8 cellular contexts compared by ENCODE assay signal in the genomic region with DNA sequence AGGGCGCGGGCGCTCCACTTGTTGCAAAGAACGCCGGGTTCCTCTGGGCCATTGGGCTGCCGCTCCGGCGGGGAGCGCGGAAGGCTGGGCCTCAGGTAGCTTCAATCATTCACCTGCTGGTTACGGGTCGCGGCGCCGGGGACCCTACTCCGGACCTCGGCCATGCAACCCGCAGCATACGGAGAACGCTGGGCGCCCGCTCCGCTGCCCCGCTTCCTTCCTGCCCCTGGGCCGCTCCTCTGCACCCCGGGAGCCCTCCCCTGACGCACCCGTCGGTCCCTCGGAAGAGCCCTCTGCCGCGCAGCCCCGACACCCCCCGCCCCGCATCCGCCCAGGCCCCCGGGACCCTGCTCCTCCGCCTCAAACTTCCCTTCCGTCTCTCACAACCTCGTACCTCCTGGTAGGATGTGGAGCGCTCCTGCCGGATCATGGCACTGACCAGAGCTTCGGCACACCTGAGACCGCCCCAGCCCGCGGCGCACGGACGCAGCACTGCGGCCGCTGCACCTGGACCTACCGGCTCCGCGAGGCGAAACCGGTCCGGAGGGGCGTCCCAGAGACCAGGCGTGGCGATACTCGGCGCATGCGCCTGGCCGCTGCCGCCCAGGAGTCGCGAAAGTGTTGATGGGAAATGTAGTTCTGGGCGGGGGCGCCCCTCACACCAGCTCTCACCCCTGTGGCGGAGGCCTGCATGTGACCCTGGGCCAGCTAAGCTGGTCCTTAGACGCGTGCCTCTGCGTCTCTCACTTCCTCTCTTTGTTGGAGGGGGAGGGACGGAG. TPM values are rescaled to one million over a fixed set of nuclear protein-coding genes. Genes with fewer than 3 reads are reported as not detected.
DNase-seq lines count a peak whose midpoint lies in the region; ATAC-seq, FAIRE-seq and TF ChIP-seq lines count a peak whose summit lies in the region.

PACC1 (minus strand) TSS at position 559 of the 779 bp plus-strand sequence; CDS start at position 430, 129 bp downstream.

- H3K4me3 ChIP-seq in pancreas, result peak within 1 kb of the TSS; percentile 73 to 95 (median 82)
- H3K4me3 ChIP-seq in tibial artery, result peak within 1 kb of the TSS; percentile 72 to 93

- no peak for FAIRE-seq in pancreas (lab: Jason Lieb, UNC)

- H3K27ac Mint-ChIP-seq in activated naive CD8-positive, alpha-beta T cell, result peak within 1 kb of the TSS; percentile 95

- intact Hi-C loops in Right ventricle myocardium inferior (cut with DNase I) (no loop called here), pancreas (cut with DNase I) (no loop called here), tibial artery (cut with DNase I; ENCODE audit: low total_unique reads) (no loop called here)

- peak; percentile 88 for TF ChIP-seq POLR2A in GM10847 (IDR thresholded peaks at IDR 0.05; ENCODE audit: extremely low read depth, insufficient read length)

- peaks cover 8% of the 10 kb centered on the region for H3K36me3 Mint-ChIP-seq in activated naive CD8-positive, alpha-beta T cell

- peak; percentile 80 for DNase-seq in NCI-H1048 (lab: John Stamatoyannopoulos, UW)
- peak; percentile 100 for DNase-seq in SKM-1 treated with dmso at 0.1 percent for 144 hours (lab: John Stamatoyannopoulos, UW; ENCODE audit: unreplicated experiment)
- peak; percentile 94 for DNase-seq in Right ventricle myocardium inferior (ENCODE audit: missing footprints)
- DNase-seq in pancreas, result peak; percentile 86 to 97 (median 89)
- peak; percentile 87 to 92 for DNase-seq in tibial artery

- H3K27me3 Mint-ChIP-seq in activated naive CD8-positive, alpha-beta T cell, result no peaks in the 10 kb centered on the region

- peak within 1 kb of the TSS; percentile 99 for H3K4me3 Mint-ChIP-seq in activated naive CD8-positive, alpha-beta T cell

- H3K4me1 ChIP-seq in pancreas (peaks cover 0 to 6% (median 0%) of the 10 kb centered on the region in 3 donors), tibial artery (peaks cover 0 to 12% (median 7%) of the 10 kb centered on the region in 4 donors)

- no peaks in the 10 kb centered on the region for H3K9me3 ChIP-seq in pancreas
- no peaks in the 10 kb centered on the region for H3K9me3 ChIP-seq in tibial artery

- peaks cover 39% of the 10 kb centered on the region for H3K4me1 Mint-ChIP-seq in activated naive CD8-positive, alpha-beta T cell (ENCODE audit: low read depth)

- no peaks in the 10 kb centered on the region for H3K36me3 ChIP-seq in pancreas
- H3K36me3 ChIP-seq in tibial artery, result peaks cover 0 to 23% (median 12%) of the 10 kb centered on the region in 3 donors

- TF ChIP-seq CTCF in pancreas (IDR thresholded peaks at IDR 0.05), result no peak
- no peak for TF ChIP-seq CTCF in tibial artery (IDR thresholded peaks at IDR 0.05)

- H3K27me3 ChIP-seq in pancreas (no peaks in the 10 kb centered on the region), tibial artery (no peaks in the 10 kb centered on the region)

- WGBS in pancreas, 2 donors, result 0 to 1% methylated on average over 69 to 74 of the region's 74 CpGs

- ATAC-seq in HG02571 (IDR thresholded peaks at IDR 0.05; ENCODE audit: unreplicated experiment), result peak; percentile 93
- peak; percentile 98 for ATAC-seq in Right ventricle myocardium inferior
- ATAC-seq in pancreas, result peak; percentile 95 to 97 (median 96)

- H3K9me3 Mint-ChIP-seq in activated naive CD8-positive, alpha-beta T cell (ENCODE audit: low read depth), result no peaks in the 10 kb centered on the region

- peak within 1 kb of the TSS; percentile 10 to 52 (median 32) for H3K27ac ChIP-seq in pancreas
- peak within 1 kb of the TSS; percentile 51 to 64 for H3K27ac ChIP-seq in tibial artery

RNA-seq across cellular contexts. Expression of gene PACC1, which starts in this region (rescaled TPM):
- total RNA-seq in Right ventricle myocardium inferior (3.4 TPM), pancreas (1 to 10 TPM; 2.4 to 3.4 (median 3.2) TPM)
- 1 to 10 TPM; 1.7 to 1.9 TPM for polyA plus RNA-seq in pancreas

Comparison
In these comparisons a context has a peak if more than half of its experiments do, and no peak if none do; other contexts are left out.
1. Peak in every context shown above with its lines: DNase-seq, ATAC-seq, H3K4me3 ChIP-seq and H3K27ac ChIP-seq.